8 cellular contexts compared by ENCODE assay signal in the genomic region with DNA sequence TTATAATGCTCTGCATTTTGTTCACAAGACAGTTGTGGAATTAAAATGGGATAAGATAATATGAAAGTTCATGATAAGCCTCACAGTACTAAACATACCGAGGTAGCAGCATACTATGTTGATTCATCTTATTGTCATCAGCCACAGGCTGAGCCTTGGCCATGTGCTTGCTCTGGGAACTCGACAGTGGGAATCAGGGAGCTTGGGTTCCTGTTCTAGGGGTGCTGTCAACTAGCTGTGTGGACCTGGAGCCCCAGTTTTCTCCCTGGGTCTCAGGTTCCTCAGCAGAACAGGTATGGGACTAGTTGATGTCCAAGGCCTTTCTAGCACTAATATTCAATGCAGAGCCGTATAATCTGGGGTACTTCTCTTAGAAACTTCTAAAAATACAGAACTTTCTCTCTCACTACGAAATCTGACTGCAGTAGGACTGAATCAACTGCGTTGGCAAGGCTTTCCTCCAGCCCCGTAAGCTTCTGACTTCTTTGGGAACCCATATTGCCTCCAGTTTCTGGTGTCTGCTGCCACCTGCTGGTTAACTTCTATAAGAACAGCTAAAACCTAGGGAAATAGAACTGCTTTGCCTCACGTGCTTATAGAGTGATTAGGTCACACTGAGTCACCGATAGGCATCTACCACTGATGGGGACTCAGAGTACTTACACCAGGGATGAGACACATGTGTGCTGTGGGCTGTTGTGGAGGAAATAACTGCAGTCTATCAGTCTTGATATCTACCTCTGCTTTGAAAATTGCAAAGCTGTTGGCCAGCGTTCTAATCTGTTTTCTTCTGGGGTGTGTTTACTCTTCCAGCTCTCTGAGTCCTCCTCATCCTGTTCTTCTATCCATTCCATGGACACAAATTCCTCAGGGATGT.
DNase-seq lines count a peak whose midpoint lies in the region; FAIRE-seq and TF ChIP-seq lines count a peak whose summit lies in the region.

No MANE protein-coding gene starts in this region.

- TF ChIP-seq CTCF in HFF-Myc (IDR thresholded peaks at IDR 0.05; ENCODE audit: low read depth, low read length, missing control alignments) = peak; percentile 77
- peak; percentile 89 for TF ChIP-seq CTCF in left ventricle myocardium inferior (IDR thresholded peaks at IDR 0.05; ENCODE audit: borderline replicate concordance)

- no peak overlapping the region for H3K4me3 ChIP-seq in HFF-Myc (replicated peaks; ENCODE audit: low read depth, low read length)
- H3K4me3 ChIP-seq in left ventricle myocardium inferior = no peak overlapping the region
- no peak overlapping the region for H3K4me3 ChIP-seq in rectal smooth muscle tissue (ENCODE audit: low read length)

- H3K9me3 ChIP-seq in left ventricle myocardium inferior (replicated peaks) = no peaks in the 10 kb centered on the region

- H3K27ac ChIP-seq in left ventricle myocardium inferior (replicated peaks) (peak overlapping the region; percentile 66), rectal smooth muscle tissue (ENCODE audit: low read depth, low read length) (peak overlapping the region; percentile 3)

- H3K4me1 ChIP-seq in left ventricle myocardium inferior (peaks cover 32% of the 10 kb centered on the region), rectal smooth muscle tissue (ENCODE audit: control insufficient read depth, insufficient read depth, low read length) (peaks cover 7% of the 10 kb centered on the region)

- DNase-seq in EH (ENCODE audit: low read depth) (peak; percentile 98), HFF-Myc (ENCODE audit: extremely low read depth, low read depth) (peak; percentile 96), NCI-H146 treated with DMSO at 0.1 percent for 48 hours (lab: John Stamatoyannopoulos, UW; ENCODE audit: unreplicated experiment) (peak; percentile 59), T-helper 1 cell (peak; percentile 15 to 86 (median 58)), amniotic epithelial cell (ENCODE audit: low read depth) (peak; percentile 98), left ventricle myocardium inferior (peak; percentile 47), urothelium cell line (ENCODE audit: low spot score) (peak; percentile 87)

- no peak overlapping the region for H3K9ac ChIP-seq in rectal smooth muscle tissue (ENCODE audit: low read length)

- intact Hi-C loops in left ventricle myocardium inferior (cut with micrococcal nuclease) = loop anchor here (5.0 kb wide), 1 partner anchor 259 kb away; no protein-coding TSS in a partner anchor

- peaks cover 73% of the 10 kb centered on the region for H3K36me3 ChIP-seq in left ventricle myocardium inferior
- peaks cover 12% of the 10 kb centered on the region for H3K36me3 ChIP-seq in rectal smooth muscle tissue (ENCODE audit: control insufficient read depth, insufficient read depth, low read length)

- H3K27me3 ChIP-seq in left ventricle myocardium inferior (ENCODE audit: low read depth) (no peaks in the 10 kb centered on the region), rectal smooth muscle tissue (ENCODE audit: control insufficient read depth, insufficient read depth, low read length) (no peaks in the 10 kb centered on the region)

- peak; percentile 53 for FAIRE-seq in urothelium cell line (lab: Jason Lieb, UNC)

Comparison
In these comparisons a context has a peak if more than half of its experiments do, and no peak if none do; other contexts are left out.
1. DNase-seq: peak in every context shown above with its lines; median percentile 98 in EH; 98 in amniotic epithelial cell; 96 in HFF-Myc; 87 in urothelium cell line; 59 in NCI-H146 treated with DMSO at 0.1 percent for 48 hours; 58 in T-helper 1 cell; 47 in left ventricle myocardium inferior.